Comparison of ENCODE assay signal across 1 cellular context in genomic region chr16:3182608-3183444, GRCh38.
TF ChIP-seq lines count a peak whose summit lies in the region.

No MANE protein-coding gene starts in this region.

TF ChIP-seq in HepG2, 621 proteins besides CTCF, POLR2A, EP300 and RAD21 (continued from another document and continues in another):
- TF ChIP-seq ARID5B (CRISPR knock-in tag; IDR thresholded peaks at IDR 0.05): peak; percentile 3; the same call in 1 of the 2 replicates
- peak; percentile 25; the same call in 1 of the 2 replicates for TF ChIP-seq ELF3 (CRISPR knock-in tag; IDR thresholded peaks at IDR 0.05)
- TF ChIP-seq MAZ (IDR thresholded peaks at IDR 0.05; ENCODE audit: borderline replicate concordance, low read depth, low read length): no peak
- TF ChIP-seq MAZ (CRISPR knock-in tag; IDR thresholded peaks at IDR 0.05; ENCODE audit: low read depth): peak; percentile 29; the same call in 1 of the 2 replicates
- TF ChIP-seq YEATS4 (CRISPR knock-in tag; IDR thresholded peaks at IDR 0.05; ENCODE audit: borderline replicate concordance): peak; percentile 55; the same call in 1 of the 2 replicates
- TF ChIP-seq, protein P1, sequence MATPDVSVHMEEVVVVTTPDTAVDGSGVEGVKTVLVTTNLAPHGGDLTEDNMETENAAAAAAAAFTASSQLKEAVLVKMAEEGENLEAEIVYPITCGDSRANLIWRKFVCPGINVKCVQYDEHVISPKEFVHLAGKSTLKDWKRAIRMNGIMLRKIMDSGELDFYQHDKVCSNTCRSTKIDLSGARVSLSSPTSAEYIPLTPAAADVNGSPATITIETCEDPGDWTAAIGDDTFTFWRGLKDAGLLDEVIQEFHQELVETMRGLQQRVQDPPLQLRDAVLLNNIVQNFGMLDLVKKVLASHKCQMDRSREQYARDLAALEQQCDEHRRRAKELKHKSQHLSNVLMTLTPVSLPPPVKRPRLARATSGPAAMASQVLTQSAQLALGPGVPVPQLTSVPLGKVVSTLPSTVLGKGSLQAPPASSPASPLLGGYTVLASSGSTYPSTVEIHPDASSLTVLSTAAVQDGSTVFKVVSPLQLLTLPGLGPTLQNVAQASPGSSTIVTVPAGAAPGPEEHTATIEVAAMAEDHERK (CRISPR knock-in tag; IDR thresholded peaks at IDR 0.05; ENCODE audit: low read depth): no peak
- TF ChIP-seq SIN3B (IDR thresholded peaks at IDR 0.05; ENCODE audit: low read length): no peak
- TF ChIP-seq, protein P2, sequence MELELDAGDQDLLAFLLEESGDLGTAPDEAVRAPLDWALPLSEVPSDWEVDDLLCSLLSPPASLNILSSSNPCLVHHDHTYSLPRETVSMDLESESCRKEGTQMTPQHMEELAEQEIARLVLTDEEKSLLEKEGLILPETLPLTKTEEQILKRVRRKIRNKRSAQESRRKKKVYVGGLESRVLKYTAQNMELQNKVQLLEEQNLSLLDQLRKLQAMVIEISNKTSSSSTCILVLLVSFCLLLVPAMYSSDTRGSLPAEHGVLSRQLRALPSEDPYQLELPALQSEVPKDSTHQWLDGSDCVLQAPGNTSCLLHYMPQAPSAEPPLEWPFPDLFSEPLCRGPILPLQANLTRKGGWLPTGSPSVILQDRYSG (CRISPR knock-in tag; IDR thresholded peaks at IDR 0.05): peak; percentile 42; the same call in 1 of the 2 replicates
- TF ChIP-seq, protein P3, sequence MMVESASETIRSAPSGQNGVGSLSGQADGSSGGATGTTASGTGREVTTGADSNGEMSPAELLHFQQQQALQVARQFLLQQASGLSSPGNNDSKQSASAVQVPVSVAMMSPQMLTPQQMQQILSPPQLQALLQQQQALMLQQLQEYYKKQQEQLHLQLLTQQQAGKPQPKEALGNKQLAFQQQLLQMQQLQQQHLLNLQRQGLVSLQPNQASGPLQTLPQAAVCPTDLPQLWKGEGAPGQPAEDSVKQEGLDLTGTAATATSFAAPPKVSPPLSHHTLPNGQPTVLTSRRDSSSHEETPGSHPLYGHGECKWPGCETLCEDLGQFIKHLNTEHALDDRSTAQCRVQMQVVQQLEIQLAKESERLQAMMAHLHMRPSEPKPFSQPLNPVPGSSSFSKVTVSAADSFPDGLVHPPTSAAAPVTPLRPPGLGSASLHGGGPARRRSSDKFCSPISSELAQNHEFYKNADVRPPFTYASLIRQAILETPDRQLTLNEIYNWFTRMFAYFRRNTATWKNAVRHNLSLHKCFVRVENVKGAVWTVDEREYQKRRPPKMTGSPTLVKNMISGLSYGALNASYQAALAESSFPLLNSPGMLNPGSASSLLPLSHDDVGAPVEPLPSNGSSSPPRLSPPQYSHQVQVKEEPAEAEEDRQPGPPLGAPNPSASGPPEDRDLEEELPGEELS (CRISPR knock-in tag; IDR thresholded peaks at IDR 0.05): peak; percentile 59; the same call in 1 of the 2 replicates
- TF ChIP-seq MIER3 (CRISPR knock-in tag; IDR thresholded peaks at IDR 0.05; ENCODE audit: borderline replicate concordance): 0 out of 2 replicates have a peak, but pooled peaks have one; percentile 66
- TF ChIP-seq HOMEZ (CRISPR knock-in tag; IDR thresholded peaks at IDR 0.05; ENCODE audit: low read depth): 0 out of 2 replicates have a peak, but pooled peaks have one; percentile 7
- TF ChIP-seq ZNF280B (CRISPR knock-in tag; IDR thresholded peaks at IDR 0.05; ENCODE audit: borderline replicate concordance): no peak
- no peak for TF ChIP-seq MATR3 (CRISPR knock-in tag; IDR thresholded peaks at IDR 0.05)
- TF ChIP-seq TCF12 (IDR thresholded peaks at IDR 0.05): no peak
- TF ChIP-seq TCF12 (CRISPR knock-in tag; IDR thresholded peaks at IDR 0.05): 0 out of 2 replicates have a peak, but pooled peaks have one; percentile 41
- peak; percentile 52 for TF ChIP-seq SIX4 (CRISPR knock-in tag; IDR thresholded peaks at IDR 0.05)
- TF ChIP-seq ZNF143 (CRISPR knock-in tag; IDR thresholded peaks at IDR 0.05): no peak
- TF ChIP-seq MED1 (CRISPR knock-in tag; IDR thresholded peaks at IDR 0.05): peak; percentile 51
- peak; percentile 21; the same call in 1 of the 2 replicates for TF ChIP-seq NR0B2 (CRISPR knock-in tag; IDR thresholded peaks at IDR 0.05)
- TF ChIP-seq CSRNP1 (CRISPR knock-in tag; IDR thresholded peaks at IDR 0.05): 0 out of 2 replicates have a peak, but pooled peaks have one; percentile 8
- TF ChIP-seq HNRNPK (IDR thresholded peaks at IDR 0.05; ENCODE audit: low read depth, low read length, poor library complexity, severe bottlenecking): no peak
- 0 out of 2 replicates have a peak, but pooled peaks have one; percentile 6 for TF ChIP-seq ZNF670 (CRISPR knock-in tag; IDR thresholded peaks at IDR 0.05; ENCODE audit: borderline replicate concordance)
- TF ChIP-seq NFIC (IDR thresholded peaks at IDR 0.05; ENCODE audit: low read length): no peak
- 0 out of 2 replicates have a peak, but pooled peaks have one; percentile 56 for TF ChIP-seq SMAD3 (CRISPR knock-in tag; IDR thresholded peaks at IDR 0.05)
- 0 out of 2 replicates have a peak, but pooled peaks have one; percentile 29 for TF ChIP-seq FOXJ3 (CRISPR knock-in tag; IDR thresholded peaks at IDR 0.05; ENCODE audit: borderline replicate concordance)
- peak; percentile 48; the same call in 1 of the 2 replicates for TF ChIP-seq SIX1 (CRISPR knock-in tag; IDR thresholded peaks at IDR 0.05; ENCODE audit: borderline replicate concordance)
- TF ChIP-seq SP4 (CRISPR knock-in tag; IDR thresholded peaks at IDR 0.05): 0 out of 2 replicates have a peak, but pooled peaks have one; percentile 17
- no peak for TF ChIP-seq BRD4 (CRISPR knock-in tag; IDR thresholded peaks at IDR 0.05)
- peak; percentile 57; the same call in 1 of the 2 replicates for TF ChIP-seq ZNF451 (CRISPR knock-in tag; IDR thresholded peaks at IDR 0.05)
- TF ChIP-seq, protein P4, sequence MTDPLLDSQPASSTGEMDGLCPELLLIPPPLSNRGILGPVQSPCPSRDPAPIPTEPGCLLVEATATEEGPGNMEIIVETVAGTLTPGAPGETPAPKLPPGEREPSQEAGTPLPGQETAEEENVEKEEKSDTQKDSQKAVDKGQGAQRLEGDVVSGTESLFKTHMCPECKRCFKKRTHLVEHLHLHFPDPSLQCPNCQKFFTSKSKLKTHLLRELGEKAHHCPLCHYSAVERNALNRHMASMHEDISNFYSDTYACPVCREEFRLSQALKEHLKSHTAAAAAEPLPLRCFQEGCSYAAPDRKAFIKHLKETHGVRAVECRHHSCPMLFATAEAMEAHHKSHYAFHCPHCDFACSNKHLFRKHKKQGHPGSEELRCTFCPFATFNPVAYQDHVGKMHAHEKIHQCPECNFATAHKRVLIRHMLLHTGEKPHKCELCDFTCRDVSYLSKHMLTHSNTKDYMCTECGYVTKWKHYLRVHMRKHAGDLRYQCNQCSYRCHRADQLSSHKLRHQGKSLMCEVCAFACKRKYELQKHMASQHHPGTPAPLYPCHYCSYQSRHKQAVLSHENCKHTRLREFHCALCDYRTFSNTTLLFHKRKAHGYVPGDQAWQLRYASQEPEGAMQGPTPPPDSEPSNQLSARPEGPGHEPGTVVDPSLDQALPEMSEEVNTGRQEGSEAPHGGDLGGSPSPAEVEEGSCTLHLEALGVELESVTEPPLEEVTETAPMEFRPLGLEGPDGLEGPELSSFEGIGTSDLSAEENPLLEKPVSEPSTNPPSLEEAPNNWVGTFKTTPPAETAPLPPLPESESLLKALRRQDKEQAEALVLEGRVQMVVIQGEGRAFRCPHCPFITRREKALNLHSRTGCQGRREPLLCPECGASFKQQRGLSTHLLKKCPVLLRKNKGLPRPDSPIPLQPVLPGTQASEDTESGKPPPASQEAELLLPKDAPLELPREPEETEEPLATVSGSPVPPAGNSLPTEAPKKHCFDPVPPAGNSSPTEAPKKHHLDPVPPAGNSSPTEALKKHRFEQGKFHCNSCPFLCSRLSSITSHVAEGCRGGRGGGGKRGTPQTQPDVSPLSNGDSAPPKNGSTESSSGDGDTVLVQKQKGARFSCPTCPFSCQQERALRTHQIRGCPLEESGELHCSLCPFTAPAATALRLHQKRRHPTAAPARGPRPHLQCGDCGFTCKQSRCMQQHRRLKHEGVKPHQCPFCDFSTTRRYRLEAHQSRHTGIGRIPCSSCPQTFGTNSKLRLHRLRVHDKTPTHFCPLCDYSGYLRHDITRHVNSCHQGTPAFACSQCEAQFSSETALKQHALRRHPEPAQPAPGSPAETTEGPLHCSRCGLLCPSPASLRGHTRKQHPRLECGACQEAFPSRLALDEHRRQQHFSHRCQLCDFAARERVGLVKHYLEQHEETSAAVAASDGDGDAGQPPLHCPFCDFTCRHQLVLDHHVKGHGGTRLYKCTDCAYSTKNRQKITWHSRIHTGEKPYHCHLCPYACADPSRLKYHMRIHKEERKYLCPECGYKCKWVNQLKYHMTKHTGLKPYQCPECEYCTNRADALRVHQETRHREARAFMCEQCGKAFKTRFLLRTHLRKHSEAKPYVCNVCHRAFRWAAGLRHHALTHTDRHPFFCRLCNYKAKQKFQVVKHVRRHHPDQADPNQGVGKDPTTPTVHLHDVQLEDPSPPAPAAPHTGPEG (CRISPR knock-in tag; IDR thresholded peaks at IDR 0.05): peak; percentile 13; the same call in 1 of the 2 replicates
